In the genomic region with DNA sequence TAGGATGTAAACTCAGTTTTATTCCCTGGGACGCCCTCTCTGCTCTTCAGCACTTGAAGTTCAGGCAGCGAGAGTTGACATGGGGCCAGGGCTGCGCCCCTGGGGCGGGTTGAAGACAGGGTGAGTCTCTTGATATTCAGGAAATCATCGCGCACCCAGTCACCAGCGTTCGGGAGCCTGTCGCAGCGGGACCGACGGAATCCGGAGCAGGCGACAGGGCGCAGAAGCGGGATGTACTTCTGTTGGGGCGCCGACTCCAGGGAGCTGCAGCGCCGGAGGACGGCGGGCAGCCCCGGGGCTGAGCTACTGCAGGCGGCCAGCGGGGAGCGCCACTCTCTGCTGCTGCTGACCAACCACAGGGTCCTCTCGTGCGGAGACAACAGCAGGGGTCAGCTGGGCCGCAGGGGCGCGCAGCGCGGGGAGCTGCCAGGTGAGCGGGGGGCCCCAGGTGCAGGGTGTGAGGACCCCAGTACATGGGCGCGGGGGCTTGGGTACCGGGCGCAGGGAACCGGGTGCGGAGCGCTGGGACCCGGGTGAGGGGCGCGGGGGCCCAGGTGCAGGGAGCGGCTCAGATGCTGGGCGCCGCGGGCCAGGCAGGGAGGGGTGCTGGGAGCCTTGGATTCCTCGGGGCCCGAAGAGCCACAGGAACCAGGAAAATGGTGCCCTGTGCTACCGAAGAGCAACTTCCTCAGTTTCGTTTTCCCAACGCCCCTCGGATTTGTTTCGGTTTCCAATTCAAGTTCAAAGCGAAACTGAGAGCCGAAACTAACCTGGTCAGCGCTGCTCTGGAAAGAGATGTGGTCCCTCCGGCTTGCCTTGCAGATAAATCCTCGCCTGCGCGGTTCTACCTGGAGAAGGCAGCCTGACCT, we compare ENCODE assay signal across 8 cellular contexts.
DNase-seq lines count a peak whose midpoint lies in the region; ATAC-seq and TF ChIP-seq lines count a peak whose summit lies in the region.

A gene (plus strand): TSS at position 162 of the 869 bp plus-strand sequence. CDS start 70 bp downstream, at position 232.

- H3K4me3 ChIP-seq in AG09309 (ENCODE audit: control insufficient read depth, low read depth, low read length): peak within 1 kb of the TSS; percentile 69

- H3K27ac ChIP-seq in cingulate gyrus (ENCODE audit: low read depth, low read length): peak within 1 kb of the TSS; percentile 89

- peak; percentile 28 for DNase-seq in AG09309 (ENCODE audit: low read depth)
- DNase-seq in NCI-H2196 treated with DMSO at 0.1 percent for 48 hours (lab: John Stamatoyannopoulos, UW; ENCODE audit: unreplicated experiment): peak; percentile 40
- peak; percentile 43 to 51 for DNase-seq in activated CD4-positive, alpha-beta T cell treated with anti-CD3 and anti-CD28 coated beads for 24 hours (ENCODE audit: low read depth in 2 of 2)
- peak; percentile 94 for DNase-seq in kidney tubule cell (ENCODE audit: low spot score)
- DNase-seq in stimulated activated CD4-positive, alpha-beta T cell treated with anti-CD3 and anti-CD28 coated beads, Interleukin-1b, Interleukin-23, amount 100 ng/mL, for 1 hour (ENCODE audit: low read depth in 2 of 2): peak; percentile 32 to 37

- peak; percentile 73 for TF ChIP-seq CTCF in AG09309 (IDR thresholded peaks at IDR 0.05; ENCODE audit: control insufficient read depth, insufficient read depth, low read depth, low read length, missing control alignments)

- ATAC-seq in GM18870 (IDR thresholded peaks at IDR 0.05; ENCODE audit: unreplicated experiment): peak; percentile 73
- peak; percentile 79 for ATAC-seq in HG03135 (IDR thresholded peaks at IDR 0.05; ENCODE audit: unreplicated experiment)

Comparison
In these comparisons a context has a peak if more than half of its experiments do, and no peak if none do; other contexts are left out.
1. Peak in every context shown above with its lines: DNase-seq, ATAC-seq, H3K4me3 ChIP-seq and H3K27ac ChIP-seq.
2. DNase-seq: peak in every context shown above with its lines; median percentile 94 in kidney tubule cell; 47 in activated CD4-positive, alpha-beta T cell treated with anti-CD3 and anti-CD28 coated beads for 24 hours; 40 in NCI-H2196 treated with DMSO at 0.1 percent for 48 hours; 34 in stimulated activated CD4-positive, alpha-beta T cell treated with anti-CD3 and anti-CD28 coated beads, Interleukin-1b, Interleukin-23, amount 100 ng/mL, for 1 hour; 28 in AG09309.